ENCODE assay signal across 1 cellular context in genomic region chr6:151441390-151442166, GRCh38.
TF ChIP-seq lines count a peak whose summit lies in the region.

No MANE protein-coding gene starts in this region.

TF ChIP-seq in WTC11, 78 proteins besides CTCF, POLR2A, EP300 and RAD21 (continued from another document):
- TF ChIP-seq, protein P1, sequence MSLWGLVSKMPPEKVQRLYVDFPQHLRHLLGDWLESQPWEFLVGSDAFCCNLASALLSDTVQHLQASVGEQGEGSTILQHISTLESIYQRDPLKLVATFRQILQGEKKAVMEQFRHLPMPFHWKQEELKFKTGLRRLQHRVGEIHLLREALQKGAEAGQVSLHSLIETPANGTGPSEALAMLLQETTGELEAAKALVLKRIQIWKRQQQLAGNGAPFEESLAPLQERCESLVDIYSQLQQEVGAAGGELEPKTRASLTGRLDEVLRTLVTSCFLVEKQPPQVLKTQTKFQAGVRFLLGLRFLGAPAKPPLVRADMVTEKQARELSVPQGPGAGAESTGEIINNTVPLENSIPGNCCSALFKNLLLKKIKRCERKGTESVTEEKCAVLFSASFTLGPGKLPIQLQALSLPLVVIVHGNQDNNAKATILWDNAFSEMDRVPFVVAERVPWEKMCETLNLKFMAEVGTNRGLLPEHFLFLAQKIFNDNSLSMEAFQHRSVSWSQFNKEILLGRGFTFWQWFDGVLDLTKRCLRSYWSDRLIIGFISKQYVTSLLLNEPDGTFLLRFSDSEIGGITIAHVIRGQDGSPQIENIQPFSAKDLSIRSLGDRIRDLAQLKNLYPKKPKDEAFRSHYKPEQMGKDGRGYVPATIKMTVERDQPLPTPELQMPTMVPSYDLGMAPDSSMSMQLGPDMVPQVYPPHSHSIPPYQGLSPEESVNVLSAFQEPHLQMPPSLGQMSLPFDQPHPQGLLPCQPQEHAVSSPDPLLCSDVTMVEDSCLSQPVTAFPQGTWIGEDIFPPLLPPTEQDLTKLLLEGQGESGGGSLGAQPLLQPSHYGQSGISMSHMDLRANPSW (CRISPR knock-in tag; conservative IDR thresholded peaks at IDR 0.05; ENCODE audit: low read depth) = no peak
